1 cellular context compared by ENCODE assay signal in the genomic region with DNA sequence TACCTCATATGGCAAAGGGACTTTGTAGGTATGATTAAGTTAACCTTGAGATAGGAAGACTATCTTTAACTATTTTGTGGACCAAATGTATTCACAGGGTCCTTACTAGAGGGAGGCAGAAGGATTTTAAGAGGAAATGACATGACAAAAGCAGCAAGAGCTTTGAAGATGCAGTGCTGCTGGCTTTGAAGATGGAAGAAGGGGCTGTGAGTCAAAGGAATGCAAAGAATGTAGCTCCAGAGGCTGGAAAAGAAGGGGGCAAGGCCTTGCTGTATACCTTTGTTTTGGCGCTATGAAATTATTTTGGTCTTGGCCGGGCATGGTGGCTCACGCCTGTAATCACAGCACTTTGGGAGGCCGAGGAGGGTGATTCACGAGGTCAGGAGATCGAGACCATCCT.
TF ChIP-seq lines count a peak whose summit lies in the region.

No MANE protein-coding gene starts in this region.

TF ChIP-seq in HepG2, 621 proteins besides CTCF, POLR2A, EP300 and RAD21:
- TF ChIP-seq ZSCAN12 (CRISPR knock-in tag; IDR thresholded peaks at IDR 0.05) (no peak), TEAD3 (CRISPR knock-in tag; optimal IDR thresholded peaks at IDR 0.05; ENCODE audit: borderline replicate concordance) (peak; percentile 48)
- TF ChIP-seq, protein P1, sequence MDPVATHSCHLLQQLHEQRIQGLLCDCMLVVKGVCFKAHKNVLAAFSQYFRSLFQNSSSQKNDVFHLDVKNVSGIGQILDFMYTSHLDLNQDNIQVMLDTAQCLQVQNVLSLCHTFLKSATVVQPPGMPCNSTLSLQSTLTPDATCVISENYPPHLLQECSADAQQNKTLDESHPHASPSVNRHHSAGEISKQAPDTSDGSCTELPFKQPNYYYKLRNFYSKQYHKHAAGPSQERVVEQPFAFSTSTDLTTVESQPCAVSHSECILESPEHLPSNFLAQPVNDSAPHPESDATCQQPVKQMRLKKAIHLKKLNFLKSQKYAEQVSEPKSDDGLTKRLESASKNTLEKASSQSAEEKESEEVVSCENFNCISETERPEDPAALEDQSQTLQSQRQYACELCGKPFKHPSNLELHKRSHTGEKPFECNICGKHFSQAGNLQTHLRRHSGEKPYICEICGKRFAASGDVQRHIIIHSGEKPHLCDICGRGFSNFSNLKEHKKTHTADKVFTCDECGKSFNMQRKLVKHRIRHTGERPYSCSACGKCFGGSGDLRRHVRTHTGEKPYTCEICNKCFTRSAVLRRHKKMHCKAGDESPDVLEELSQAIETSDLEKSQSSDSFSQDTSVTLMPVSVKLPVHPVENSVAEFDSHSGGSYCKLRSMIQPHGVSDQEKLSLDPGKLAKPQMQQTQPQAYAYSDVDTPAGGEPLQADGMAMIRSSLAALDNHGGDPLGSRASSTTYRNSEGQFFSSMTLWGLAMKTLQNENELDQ (CRISPR knock-in tag; IDR thresholded peaks at IDR 0.05; ENCODE audit: borderline replicate concordance), result no peak
